Comparison of ENCODE assay signal across 22 cellular contexts in the genomic region with DNA sequence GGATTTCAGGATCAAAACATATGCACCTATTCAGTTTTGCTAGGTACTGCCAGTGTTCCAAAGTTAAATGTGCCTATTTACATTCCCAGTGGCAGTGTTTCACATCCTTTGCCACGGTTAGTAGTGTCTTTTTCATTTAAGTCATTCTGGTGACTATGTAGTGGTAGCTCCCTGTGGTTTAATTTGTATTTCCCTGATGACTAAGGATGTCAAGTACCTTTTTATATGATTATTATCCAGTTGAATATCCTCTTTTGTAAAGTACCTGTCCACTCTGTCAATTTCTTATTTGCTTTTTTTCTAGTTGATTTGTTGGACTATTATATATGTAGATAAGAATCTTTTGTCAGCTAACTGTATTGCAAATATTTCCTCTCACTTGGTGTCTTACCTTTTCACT. TPM values are rescaled to one million over a fixed set of nuclear protein-coding genes. Genes with fewer than 3 reads are reported as not detected.
DNase-seq lines count a peak whose midpoint lies in the region; ATAC-seq lines count a peak whose summit lies in the region.
"Had no signal": no experiment of that assay in that cellular context is flagged by ENCODE, and none has a peak within 500 bp of the region (broad histone marks: within the 10 kb centered on the region; RNA-seq: fewer than 3 reads in every experiment).

No MANE protein-coding gene starts in this region.

- CTCF ChIA-PET in activated naive CD4-positive, alpha-beta T cell treated with anti-CD3 and anti-CD28 coated beads, Interleukin-2, amount 10 ng/mL, durations not matched to agents 7 days and 5 days (lab: Charles Lee) = interaction anchor here (0.6 to 2.6 kb wide), 3 partner anchors 94 to 102 kb away, joined by 3 to 15 read pairs (median 9); no protein-coding TSS in a partner anchor

- no peaks in the 10 kb centered on the region for H3K9me3 Mint-ChIP-seq in activated naive CD4-positive, alpha-beta T cell treated with anti-CD3 and anti-CD28 coated beads, Interleukin-2, amount 50 U/mL, for 72 hours
- no peaks in the 10 kb centered on the region for H3K9me3 Mint-ChIP-seq in activated naive CD4-positive, alpha-beta T cell treated with anti-CD3 and anti-CD28 coated beads, Interleukin-2, amount 10 ng/mL, durations not matched to agents 7 days and 5 days
- no peaks in the 10 kb centered on the region for H3K9me3 Mint-ChIP-seq in stimulated activated effector memory CD8-positive, alpha-beta T cell treated with anti-CD3 and anti-CD28 coated beads, Interleukin-12 subunit alpha, Interleukin-12 subunit beta, amount 100 ng/mL, for 72 hours
- H3K9me3 Mint-ChIP-seq: HFFc6 had no signal

- peaks cover 5 to 9% of the 10 kb centered on the region in 2 donors for H3K36me3 Mint-ChIP-seq in activated naive CD4-positive, alpha-beta T cell treated with anti-CD3 and anti-CD28 coated beads, Interleukin-2, amount 50 U/mL, for 72 hours
- H3K36me3 Mint-ChIP-seq in activated naive CD4-positive, alpha-beta T cell treated with anti-CD3 and anti-CD28 coated beads, Interleukin-2, amount 10 ng/mL, durations not matched to agents 7 days and 5 days = peaks cover 20% of the 10 kb centered on the region
- peaks cover 32% of the 10 kb centered on the region for H3K36me3 Mint-ChIP-seq in stimulated activated effector memory CD8-positive, alpha-beta T cell treated with anti-CD3 and anti-CD28 coated beads, Interleukin-12 subunit alpha, Interleukin-12 subunit beta, amount 100 ng/mL, for 72 hours

- peaks cover 26% of the 10 kb centered on the region for H3K4me1 Mint-ChIP-seq in activated naive CD4-positive, alpha-beta T cell treated with anti-CD3 and anti-CD28 coated beads, Interleukin-2, amount 10 ng/mL, durations not matched to agents 7 days and 5 days
- peaks cover 30% of the 10 kb centered on the region for H3K4me1 Mint-ChIP-seq in stimulated activated effector memory CD8-positive, alpha-beta T cell treated with anti-CD3 and anti-CD28 coated beads, Interleukin-12 subunit alpha, Interleukin-12 subunit beta, amount 100 ng/mL, for 72 hours

- H3K27ac Mint-ChIP-seq in activated naive CD4-positive, alpha-beta T cell treated with anti-CD3 and anti-CD28 coated beads, Interleukin-2, amount 50 U/mL, for 72 hours = no peak overlapping the region
- no peak overlapping the region for H3K27ac Mint-ChIP-seq in activated naive CD4-positive, alpha-beta T cell treated with anti-CD3 and anti-CD28 coated beads, Interleukin-2, amount 10 ng/mL, durations not matched to agents 7 days and 5 days
- H3K27ac Mint-ChIP-seq in stimulated activated effector memory CD8-positive, alpha-beta T cell treated with anti-CD3 and anti-CD28 coated beads, Interleukin-12 subunit alpha, Interleukin-12 subunit beta, amount 100 ng/mL, for 72 hours = peak overlapping the region; percentile 21
- H3K27ac Mint-ChIP-seq: activated CD8-positive, alpha-beta memory T cell treated with anti-CD3 and anti-CD28 coated beads, Interleukin-2, amount 10 ng/mL, durations not matched to agents 7 days and 5 days; HFFc6 had no signal

- no peak for DNase-seq in activated naive CD4-positive, alpha-beta T cell treated with anti-CD3 and anti-CD28 coated beads, Interleukin-2, amount 50 U/mL, for 72 hours (ENCODE audit: low spot score in 2 of 2)
- DNase-seq in activated naive CD4-positive, alpha-beta T cell treated with anti-CD3 and anti-CD28 coated beads, Interleukin-2, amount 10 ng/mL, durations not matched to agents 7 days and 5 days = no peak
- peak; percentile 8 for DNase-seq in HT1080 (ENCODE audit: low read depth)
- peak; percentile 54 for DNase-seq in NCI-H774 (lab: John Stamatoyannopoulos, UW)
- DNase-seq in stimulated activated effector memory CD8-positive, alpha-beta T cell treated with anti-CD3 and anti-CD28 coated beads, Interleukin-12 subunit alpha, Interleukin-12 subunit beta, amount 100 ng/mL, for 72 hours (ENCODE audit: low spot score in 2 of 2) = no peak
- no peak for DNase-seq in kidney tubule cell (ENCODE audit: low spot score)
- DNase-seq: activated CD4-positive, alpha-beta T cell treated with anti-CD3 and anti-CD28 coated beads for 4 hours; activated CD8-positive, alpha-beta memory T cell treated with anti-CD3 and anti-CD28 coated beads, Interleukin-2, amount 10 ng/mL, durations not matched to agents 7 days and 5 days; activated effector memory CD4-positive, alpha-beta T cell treated with anti-CD3 and anti-CD28 coated beads, Interleukin-2, amount 50 U/mL, for 16 hours; anterior cingulate cortex; cerebellar nuclear complex; effector CD4-positive, alpha-beta T cell; gastrocnemius medialis; HFFc6; left cardiac atrium; mucosa of descending colon; NCI-H446; nucleus accumbens had no signal

- H3K4me3 Mint-ChIP-seq in activated naive CD4-positive, alpha-beta T cell treated with anti-CD3 and anti-CD28 coated beads, Interleukin-2, amount 10 ng/mL, durations not matched to agents 7 days and 5 days = no peak overlapping the region
- no peak overlapping the region for H3K4me3 Mint-ChIP-seq in stimulated activated effector memory CD8-positive, alpha-beta T cell treated with anti-CD3 and anti-CD28 coated beads, Interleukin-12 subunit alpha, Interleukin-12 subunit beta, amount 100 ng/mL, for 72 hours
- H3K4me3 Mint-ChIP-seq: activated CD8-positive, alpha-beta memory T cell treated with anti-CD3 and anti-CD28 coated beads, Interleukin-2, amount 10 ng/mL, durations not matched to agents 7 days and 5 days; HFFc6 had no signal

- no peaks in the 10 kb centered on the region for H3K27me3 Mint-ChIP-seq in activated naive CD4-positive, alpha-beta T cell treated with anti-CD3 and anti-CD28 coated beads, Interleukin-2, amount 10 ng/mL, durations not matched to agents 7 days and 5 days
- H3K27me3 Mint-ChIP-seq: activated CD8-positive, alpha-beta memory T cell treated with anti-CD3 and anti-CD28 coated beads, Interleukin-2, amount 10 ng/mL, durations not matched to agents 7 days and 5 days had no signal

- ATAC-seq in activated naive CD4-positive, alpha-beta T cell treated with anti-CD3 and anti-CD28 coated beads, Interleukin-2, amount 50 U/mL, for 72 hours = peak; percentile 34 to 54
- peak; percentile 64 for ATAC-seq in stimulated activated effector memory CD8-positive, alpha-beta T cell treated with anti-CD3 and anti-CD28 coated beads, Interleukin-12 subunit alpha, Interleukin-12 subunit beta, amount 100 ng/mL, for 72 hours
- ATAC-seq in HG02588 (IDR thresholded peaks at IDR 0.05; ENCODE audit: unreplicated experiment) (no peak), HG02885 (IDR thresholded peaks at IDR 0.05; ENCODE audit: poor library complexity, unreplicated experiment) (no peak)
- ATAC-seq: activated CD8-positive, alpha-beta memory T cell treated with anti-CD3 and anti-CD28 coated beads, Interleukin-2, amount 10 ng/mL, durations not matched to agents 7 days and 5 days; esophagus mucosa; gastrocnemius medialis; left cardiac atrium; mucosa of descending colon; Right ventricle myocardium inferior had no signal

RNA-seq across cellular contexts. Expression of a gene that starts 45.1 kb away (rescaled TPM):
- 1 to 10 TPM; 7.1 to 9.5 TPM for total RNA-seq in activated naive CD4-positive, alpha-beta T cell treated with anti-CD3 and anti-CD28 coated beads, Interleukin-2, amount 50 U/mL, for 72 hours
- 13.2 and 16.2 TPM in 2 replicates for total RNA-seq in HT1080 (2014; rRNA removed; shearing (Covaris generic))
- polyA plus RNA-seq in HT1080 (2015; cell fraction: cytosol; rRNA removed) = 24.6 and 27.1 TPM in 2 replicates
- 10.1 and 13.7 TPM in 2 replicates for polyA plus RNA-seq in HT1080 (2015; cell fraction: nucleus; rRNA removed)

RNA-seq across cellular contexts. Expression of a gene that starts 45.4 kb away (rescaled TPM):
- total RNA-seq in activated naive CD4-positive, alpha-beta T cell treated with anti-CD3 and anti-CD28 coated beads, Interleukin-2, amount 50 U/mL, for 72 hours = 10 to 100 TPM; 22.8 to 31.1 TPM
- 16.5 and 18.0 TPM in 2 replicates for total RNA-seq in HT1080 (2014; rRNA removed; shearing (Covaris generic))
- 20.4 and 28.5 TPM in 2 replicates for polyA plus RNA-seq in HT1080 (2015; cell fraction: cytosol; rRNA removed)
- 20.3 and 27.2 TPM in 2 replicates for polyA plus RNA-seq in HT1080 (2015; cell fraction: nucleus; rRNA removed)

RNA-seq across cellular contexts. Expression of a gene that starts 56.9 kb away (rescaled TPM):
- total RNA-seq in activated naive CD4-positive, alpha-beta T cell treated with anti-CD3 and anti-CD28 coated beads, Interleukin-2, amount 50 U/mL, for 72 hours = 10 to 100 TPM; 19.8 to 20.2 TPM
- total RNA-seq in HT1080 (2014; rRNA removed; shearing (Covaris generic)) = 16.5 and 17.8 TPM in 2 replicates
- 12.0 and 15.6 TPM in 2 replicates for polyA plus RNA-seq in HT1080 (2015; cell fraction: cytosol; rRNA removed)
- 26.3 and 29.7 TPM in 2 replicates for polyA plus RNA-seq in HT1080 (2015; cell fraction: nucleus; rRNA removed)

Comparison
In these comparisons a context has a peak if more than half of its experiments do, and no peak if none do; other contexts are left out.
1. ATAC-seq: peak in activated naive CD4-positive, alpha-beta T cell treated with anti-CD3 and anti-CD28 coated beads, Interleukin-2, amount 50 U/mL, for 72 hours (2 of 2) and stimulated activated effector memory CD8-positive, alpha-beta T cell treated with anti-CD3 and anti-CD28 coated beads, Interleukin-12 subunit alpha, Interleukin-12 subunit beta, amount 100 ng/mL, for 72 hours (single experiment); none in HG02588 (single experiment) and HG02885 (single experiment).
2. DNase-seq: peak in HT1080 (single experiment) and NCI-H774 (single experiment); none in activated naive CD4-positive, alpha-beta T cell treated with anti-CD3 and anti-CD28 coated beads, Interleukin-2, amount 50 U/mL, for 72 hours (0 of 2), activated naive CD4-positive, alpha-beta T cell treated with anti-CD3 and anti-CD28 coated beads, Interleukin-2, amount 10 ng/mL, durations not matched to agents 7 days and 5 days (single experiment), stimulated activated effector memory CD8-positive, alpha-beta T cell treated with anti-CD3 and anti-CD28 coated beads, Interleukin-12 subunit alpha, Interleukin-12 subunit beta, amount 100 ng/mL, for 72 hours (0 of 2) and kidney tubule cell (single experiment).